Comparison of ENCODE assay signal across 8 cellular contexts in genomic region chrX:139831689-139832456, GRCh38.
DNase-seq lines count a peak whose midpoint lies in the region; ATAC-seq and TF ChIP-seq lines count a peak whose summit lies in the region.

No MANE protein-coding gene starts in this region.

- H2AFZ ChIP-seq in hepatocyte = no peak overlapping the region

- no peaks in the 10 kb centered on the region for H3K27me3 ChIP-seq in SJSA1 (replicated peaks)
- no peaks in the 10 kb centered on the region for H3K27me3 ChIP-seq in hepatocyte

- H3K4me3 ChIP-seq in SJSA1 = no peak overlapping the region
- H3K4me3 ChIP-seq in hepatocyte = no peak overlapping the region

- peak overlapping the region; percentile 34; the same call in 1 of the 2 replicates for H3K27ac ChIP-seq in 22Rv1
- peak overlapping the region; percentile 29 for H3K27ac ChIP-seq in SJSA1
- no peak overlapping the region for H3K27ac ChIP-seq in hepatocyte

- no peaks in the 10 kb centered on the region for H3K9me2 ChIP-seq in hepatocyte (replicated peaks; ENCODE audit: insufficient read depth)

- no peaks in the 10 kb centered on the region for H3K9me3 ChIP-seq in SJSA1 (replicated peaks)
- no peaks in the 10 kb centered on the region for H3K9me3 ChIP-seq in hepatocyte (ENCODE audit: low read depth)

- DNase-seq in SJSA1 (ENCODE audit: low read depth in 1 of 2, low spot score in 2 of 2) (peak in 1 of 2 experiments; percentile 24), hepatocyte (ENCODE audit: low spot score) (peak; percentile 17), NCI-H2029 (lab: John Stamatoyannopoulos, UW) (no peak), 8988T (no peak), SHP77 treated with DMSO at 0.1 percent for 48 hours (lab: John Stamatoyannopoulos, UW) (no peak)

- TF ChIP-seq CTCF in 22Rv1 (IDR thresholded peaks at IDR 0.05) (0 out of 2 replicates have a peak, but pooled peaks have one; percentile 4), hepatocyte (IDR thresholded peaks at IDR 0.05; ENCODE audit: poor library complexity) (no peak)

- ATAC-seq in GM18909 (IDR thresholded peaks at IDR 0.05; ENCODE audit: poor library complexity, unreplicated experiment) (peak; percentile 81), HG03097 (IDR thresholded peaks at IDR 0.05; ENCODE audit: low FRiP score, unreplicated experiment) (peak; percentile 70)

- peaks cover 2% of the 10 kb centered on the region for H3K79me2 ChIP-seq in hepatocyte

- H3K4me1 ChIP-seq in SJSA1 (replicated peaks) = peaks cover 34% of the 10 kb centered on the region
- peaks cover 5% of the 10 kb centered on the region for H3K4me1 ChIP-seq in hepatocyte (ENCODE audit: insufficient read depth)

- 59% methylated on average over 3 of the region's 3 CpGs for WGBS in hepatocyte (ENCODE audit: low lambda C conversion rate, missing lambda C conversion rate)

- no peaks in the 10 kb centered on the region for H4K20me1 ChIP-seq in hepatocyte (ENCODE audit: insufficient read depth, poor library complexity, severe bottlenecking)

- no peaks in the 10 kb centered on the region for H3K36me3 ChIP-seq in SJSA1
- H3K36me3 ChIP-seq in hepatocyte (replicated peaks; ENCODE audit: insufficient read depth, low read depth) = no peaks in the 10 kb centered on the region

- H3K4me2 ChIP-seq in hepatocyte = peak overlapping the region; percentile 15
